In the genomic region with DNA sequence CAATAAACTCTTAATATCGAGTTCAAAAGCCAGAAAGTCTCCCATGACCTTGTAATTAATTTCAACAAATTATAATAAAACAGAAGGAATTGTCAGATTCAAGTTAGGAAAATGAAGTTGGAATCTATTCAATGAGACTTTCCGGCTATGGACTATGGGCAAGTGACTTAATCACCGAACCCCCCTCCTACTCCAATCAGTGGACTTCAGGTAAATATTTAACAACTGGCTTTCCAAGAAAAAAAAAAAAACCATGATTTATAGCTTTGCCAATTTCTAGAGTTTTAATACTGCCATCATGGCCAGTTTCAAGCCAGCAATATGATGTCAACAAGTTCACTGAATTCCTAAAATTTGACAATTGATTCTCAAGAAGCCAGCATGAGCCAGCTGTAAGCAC, we compare ENCODE assay signal across 10 cellular contexts. TPM values are rescaled to one million over a fixed set of nuclear protein-coding genes. Genes with fewer than 3 reads are reported as not detected.
"Had no signal": no experiment of that assay in that cellular context is flagged by ENCODE, and none has a peak within 500 bp of the region (broad histone marks: within the 10 kb centered on the region; RNA-seq: fewer than 3 reads in every experiment).

No MANE protein-coding gene starts in this region.

- H3K9me3 Mint-ChIP-seq: IgD-negative memory B cell had no signal

- H3K4me3 ChIP-seq: K562 had no signal

- H3K4me2 ChIP-seq: KMS-11 had no signal

- H3K4me3 Mint-ChIP-seq: IgD-negative memory B cell had no signal

- ATAC-seq: HepG2, K562 had no signal

- DNase-seq: IMR-90, KBM-7, KG1 had no signal

- H3K27ac Mint-ChIP-seq: IgD-negative memory B cell had no signal

- H3K27ac ChIP-seq: HL-60, KMS-11 had no signal

RNA-seq across cellular contexts. Expression of a gene that starts 4.5 kb away (rescaled TPM):
- total RNA-seq: HT-29, HT1080, IMR-90 had no signal
- polyA plus RNA-seq: IgD-negative memory B cell had no signal

RNA-seq across cellular contexts. Expression of a gene that starts 43.8 kb away (rescaled TPM):
- total RNA-seq: HepG2, HT-29, IMR-90, K562 had no signal
- polyA plus RNA-seq: HepG2, IgD-negative memory B cell, IMR-90, K562 had no signal
